Comparison of ENCODE assay signal across 8 cellular contexts in the genomic region with DNA sequence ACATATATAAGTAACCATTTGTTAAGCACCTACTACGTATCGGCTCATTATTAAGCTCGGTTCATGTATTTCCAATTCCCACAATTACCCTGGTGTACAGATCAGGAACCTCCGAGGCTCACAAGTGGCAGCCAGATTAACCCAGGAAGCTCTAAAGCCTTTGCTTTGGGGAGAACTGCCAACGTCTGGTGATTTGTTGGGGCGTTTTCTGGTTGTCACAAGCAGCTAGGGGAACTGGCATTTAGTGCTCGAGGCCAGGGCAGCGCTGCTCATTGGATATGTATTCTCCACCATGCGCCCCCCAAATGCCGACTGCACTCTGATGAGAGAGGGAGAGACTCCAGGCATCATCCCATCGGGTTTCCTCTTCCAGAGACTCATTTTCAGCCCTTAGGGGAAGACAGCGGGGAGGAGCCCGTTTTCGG. TPM values are rescaled to one million over a fixed set of nuclear protein-coding genes. Genes with fewer than 3 reads are reported as not detected.
DNase-seq lines count a peak whose midpoint lies in the region; ATAC-seq and TF ChIP-seq lines count a peak whose summit lies in the region.

No MANE protein-coding gene starts in this region.

- ATAC-seq in GM19025 (IDR thresholded peaks at IDR 0.05; ENCODE audit: low read depth, unreplicated experiment) (peak; percentile 13), HG03097 (IDR thresholded peaks at IDR 0.05; ENCODE audit: low FRiP score, unreplicated experiment) (peak; percentile 28), heart right ventricle (peak in 7 of 8 donors; percentile 10 to 46 (median 30))

- H3K4me1 ChIP-seq in heart right ventricle = peaks cover 0 to 24% (median 11%) of the 10 kb centered on the region in 9 donors

- peaks cover 30% of the 10 kb centered on the region for H3K4me1 Mint-ChIP-seq in CD14-positive monocyte

- intact Hi-C loops in CD14-positive monocyte (cut with micrococcal nuclease) = loop anchor here (2.0 kb wide), 2 partner anchors 24 to 28 kb away; a partner anchor contains a TSS
- intact Hi-C loops in heart right ventricle (cut with DNase I) = loop anchor here in 1 of 10 donors (10.0 kb wide), 1 partner anchor 108 kb away; no protein-coding TSS in a partner anchor
- intact Hi-C loops in posterior cingulate gyrus (cut with DNase I) = loop anchor here (1.0 to 5.0 kb wide), 3 partner anchors 24 to 1021 kb away; a partner anchor contains a TSS

- peak overlapping the region; percentile 44 to 95 (median 90) for H3K27ac ChIP-seq in heart right ventricle

- H3K36me3 Mint-ChIP-seq in CD14-positive monocyte = peaks cover 8 to 18% of the 10 kb centered on the region in 2 donors

- H3K9me3 Mint-ChIP-seq in CD14-positive monocyte = peaks cover 0 to 4% (median 0%) of the 10 kb centered on the region in 7 donors

- 0% methylated on average over 14 of the region's 14 CpGs for WGBS in heart right ventricle, 2 donors

- H3K9me3 ChIP-seq in heart right ventricle = no peaks in the 10 kb centered on the region

- DNase-seq in CD14-positive monocyte (ENCODE audit: low spot score) (peak; percentile 58), NCI-H748 treated with DMSO at 0.1 percent for 48 hours (lab: John Stamatoyannopoulos, UW) (peak; percentile 42), amniotic epithelial cell (ENCODE audit: low read depth) (peak; percentile 20), heart right ventricle (peak in 1 of 2 donors; percentile 40), posterior cingulate gyrus (peak in 6 of 10 donors; percentile 24 to 83 (median 39)), iPS-NIHi7 (ENCODE audit: extremely low spot score) (no peak)

- peaks cover 0 to 2% (median under 1%) of the 10 kb centered on the region in 3 donors for H3K27me3 Mint-ChIP-seq in CD14-positive monocyte (ENCODE audit: low read depth in 3 of 3)

- peak overlapping the region; percentile 72 to 96 (median 81) for H3K4me3 ChIP-seq in heart right ventricle

- H3K27me3 ChIP-seq in heart right ventricle = no peaks in the 10 kb centered on the region

- H3K36me3 ChIP-seq in heart right ventricle = peaks cover 0 to 16% (median 4%) of the 10 kb centered on the region in 9 donors

- H3K4me3 Mint-ChIP-seq in CD14-positive monocyte = peak overlapping the region; percentile 88 to 92

- no peak for TF ChIP-seq CTCF in CD14-positive monocyte (IDR thresholded peaks at IDR 0.05)
- peak in 1 of 9 donors; percentile 29 for TF ChIP-seq CTCF in heart right ventricle (IDR thresholded peaks at IDR 0.05)

- H3K27ac Mint-ChIP-seq in CD14-positive monocyte = peak overlapping the region; percentile 92 to 95 (median 94)

RNA-seq across cellular contexts. Expression of a gene that starts 0.5 kb away (rescaled TPM):
- polyA plus RNA-seq in CD14-positive monocyte (1 to 10 TPM; 4.0 to 5.4 TPM), heart right ventricle (1 to 10 TPM; 2.6 to 7.5 TPM)
- 1 to 10 TPM; 4.0 to 5.7 (median 4.6) TPM for total RNA-seq in heart right ventricle

RNA-seq across cellular contexts. Expression of a gene that starts 23.9 kb away (rescaled TPM):
- polyA plus RNA-seq in CD14-positive monocyte (10 to 100 TPM; 23.2 to 41.8 TPM), heart right ventricle (10 to 100 TPM in 1 of 2 donors, 1 to 10 TPM in 1; 7.2 to 14.8 TPM)
- 10 to 100 TPM; 24.0 to 42.7 (median 33.4) TPM for total RNA-seq in heart right ventricle
